In genomic region chr1:109112056-109112651, GRCh38 we compare ENCODE assay signal across 9 cellular contexts. TPM values are rescaled to one million over a fixed set of nuclear protein-coding genes. Genes with fewer than 3 reads are reported as not detected.
DNase-seq lines count a peak whose midpoint lies in the region; ATAC-seq and TF ChIP-seq lines count a peak whose summit lies in the region.
"Had no signal": no experiment of that assay in that cellular context is flagged by ENCODE, and none has a peak within 500 bp of the region (broad histone marks: within the 10 kb centered on the region; RNA-seq: fewer than 3 reads in every experiment).

No MANE protein-coding gene starts in this region.

- H3K36me3 Mint-ChIP-seq in nephron (ENCODE audit: low read depth), result no peaks in the 10 kb centered on the region

- H3K36me3 ChIP-seq in Peyer's patch, result no peaks in the 10 kb centered on the region

- H3K27ac ChIP-seq in Peyer's patch, result no peak overlapping the region
- H3K27ac ChIP-seq: C4-2B had no signal

- no peak for TF ChIP-seq POLR2A in Peyer's patch (IDR thresholded peaks at IDR 0.05)

- peaks cover 71% of the 10 kb centered on the region for H3K27me3 Mint-ChIP-seq in nephron (ENCODE audit: low read depth)

- no peak overlapping the region for H3K27ac Mint-ChIP-seq in nephron

- peak overlapping the region in 2 of 4 donors; percentile 38 to 54 for H3K4me3 ChIP-seq in Peyer's patch
- peak overlapping the region; percentile 35 for H3K4me3 ChIP-seq in epithelial cell of proximal tubule (ENCODE audit: low read depth, low read length)

- peaks cover 4 to 23% (median 11%) of the 10 kb centered on the region in 4 donors for H3K4me1 ChIP-seq in Peyer's patch

- H3K9me3 Mint-ChIP-seq in nephron, result no peaks in the 10 kb centered on the region

- no peaks in the 10 kb centered on the region for H3K9me3 ChIP-seq in Peyer's patch

- peak overlapping the region; percentile 79 to 80 (median 80) for H3K4me3 Mint-ChIP-seq in nephron

- H3K4me1 Mint-ChIP-seq in nephron, result peaks cover 11% of the 10 kb centered on the region

- DNase-seq in NCI-H1417 (lab: John Stamatoyannopoulos, UW) (peak in 2 of 3 experiments; percentile 38 to 72), NCI-H1417 treated with DMSO at 0.1 percent for 48 hours (lab: John Stamatoyannopoulos, UW) (no peak), H4 (ENCODE audit: low spot score) (peak; percentile 43), Peyer's patch (no peak), epithelial cell of proximal tubule (ENCODE audit: low read depth) (no peak), amniotic stem cell (lab: John Stamatoyannopoulos, UW) (no peak)

- no peak for ATAC-seq in GM18517 (IDR thresholded peaks at IDR 0.05; ENCODE audit: unreplicated experiment)

- TF ChIP-seq CTCF in Peyer's patch (IDR thresholded peaks at IDR 0.05), result peak in 4 of 6 experiments; percentile 26 to 50 (median 43)
- peak; percentile 58 for TF ChIP-seq CTCF in epithelial cell of proximal tubule (conservative IDR thresholded peaks at IDR 0.05; ENCODE audit: low read depth, low read length)
- TF ChIP-seq CTCF in nephron (IDR thresholded peaks at IDR 0.05; ENCODE audit: unreplicated experiment in 3 of 3), result no peak

- no peaks in the 10 kb centered on the region for H3K27me3 ChIP-seq in Peyer's patch

RNA-seq across cellular contexts. Expression of gene ELAPOR1, which starts 1.8 kb away (rescaled TPM):
- total RNA-seq in H4 (2014; rRNA removed; shearing (Covaris generic)), result 1.1 TPM in 2 replicates
- total RNA-seq in Peyer's patch (100 to 1,000 TPM in 2 of 4 donors, 10 to 100 TPM in 2; 57.8 to 138 (median 98.0) TPM), epithelial cell of proximal tubule (0.29 TPM in 1 of 2 replicates, not detected in the other)

RNA-seq across cellular contexts. Expression of gene TMEM167B, which starts 21.6 kb away (rescaled TPM):
- 22.3 and 27.2 TPM in 2 replicates for total RNA-seq in H4 (2014; rRNA removed; shearing (Covaris generic))
- 10 to 100 TPM; 11.3 to 17.3 (median 13.7) TPM for total RNA-seq in Peyer's patch
- 12.5 and 13.1 TPM in 2 replicates for total RNA-seq in epithelial cell of proximal tubule

RNA-seq across cellular contexts. Expression of gene TAF13, which starts 36.4 kb away (rescaled TPM):
- 49.6 and 60.2 TPM in 2 replicates for total RNA-seq in H4 (2014; rRNA removed; shearing (Covaris generic))
- total RNA-seq in Peyer's patch (10 to 100 TPM; 21.2 to 39.6 (median 22.8) TPM), epithelial cell of proximal tubule (33.6 and 44.5 TPM in 2 replicates)

Comparison
In these comparisons a context has a peak if more than half of its experiments do, and no peak if none do; other contexts are left out.
1. DNase-seq: peak in NCI-H1417 (2 of 3) and H4 (single experiment); none in NCI-H1417 treated with DMSO at 0.1 percent for 48 hours (single experiment), Peyer's patch (0 of 3), epithelial cell of proximal tubule (single experiment) and amniotic stem cell (single experiment).
2. CTCF ChIP-seq: peak in Peyer's patch (4 of 6) and epithelial cell of proximal tubule (single experiment); none in nephron (0 of 3).
3. RNA of gene ELAPOR1, which starts 1.8 kb away (total RNA-seq): 57.8 to 138 TPM in Peyer's patch; 1.1 TPM in H4 and 0.29 TPM in epithelial cell of proximal tubule; every median in the first group is over 10 times any median in the second.